ENCODE assay signal across 1 cellular context in genomic region chr5:39543335-39543734, GRCh38.
TF ChIP-seq lines count a peak whose summit lies in the region.

No MANE protein-coding gene starts in this region.

TF ChIP-seq in GM23338, 12 proteins besides CTCF, POLR2A, EP300 and RAD21 (continued from another document):
- no peak for TF ChIP-seq ETS1 (IDR thresholded peaks at IDR 0.05)
- TF ChIP-seq EZH2phosphoT487 (IDR thresholded peaks at IDR 0.05; ENCODE audit: unreplicated experiment): no peak
- TF ChIP-seq POLR2AphosphoS5 (IDR thresholded peaks at IDR 0.05; ENCODE audit: low read depth): no peak
- TF ChIP-seq, protein P1, sequence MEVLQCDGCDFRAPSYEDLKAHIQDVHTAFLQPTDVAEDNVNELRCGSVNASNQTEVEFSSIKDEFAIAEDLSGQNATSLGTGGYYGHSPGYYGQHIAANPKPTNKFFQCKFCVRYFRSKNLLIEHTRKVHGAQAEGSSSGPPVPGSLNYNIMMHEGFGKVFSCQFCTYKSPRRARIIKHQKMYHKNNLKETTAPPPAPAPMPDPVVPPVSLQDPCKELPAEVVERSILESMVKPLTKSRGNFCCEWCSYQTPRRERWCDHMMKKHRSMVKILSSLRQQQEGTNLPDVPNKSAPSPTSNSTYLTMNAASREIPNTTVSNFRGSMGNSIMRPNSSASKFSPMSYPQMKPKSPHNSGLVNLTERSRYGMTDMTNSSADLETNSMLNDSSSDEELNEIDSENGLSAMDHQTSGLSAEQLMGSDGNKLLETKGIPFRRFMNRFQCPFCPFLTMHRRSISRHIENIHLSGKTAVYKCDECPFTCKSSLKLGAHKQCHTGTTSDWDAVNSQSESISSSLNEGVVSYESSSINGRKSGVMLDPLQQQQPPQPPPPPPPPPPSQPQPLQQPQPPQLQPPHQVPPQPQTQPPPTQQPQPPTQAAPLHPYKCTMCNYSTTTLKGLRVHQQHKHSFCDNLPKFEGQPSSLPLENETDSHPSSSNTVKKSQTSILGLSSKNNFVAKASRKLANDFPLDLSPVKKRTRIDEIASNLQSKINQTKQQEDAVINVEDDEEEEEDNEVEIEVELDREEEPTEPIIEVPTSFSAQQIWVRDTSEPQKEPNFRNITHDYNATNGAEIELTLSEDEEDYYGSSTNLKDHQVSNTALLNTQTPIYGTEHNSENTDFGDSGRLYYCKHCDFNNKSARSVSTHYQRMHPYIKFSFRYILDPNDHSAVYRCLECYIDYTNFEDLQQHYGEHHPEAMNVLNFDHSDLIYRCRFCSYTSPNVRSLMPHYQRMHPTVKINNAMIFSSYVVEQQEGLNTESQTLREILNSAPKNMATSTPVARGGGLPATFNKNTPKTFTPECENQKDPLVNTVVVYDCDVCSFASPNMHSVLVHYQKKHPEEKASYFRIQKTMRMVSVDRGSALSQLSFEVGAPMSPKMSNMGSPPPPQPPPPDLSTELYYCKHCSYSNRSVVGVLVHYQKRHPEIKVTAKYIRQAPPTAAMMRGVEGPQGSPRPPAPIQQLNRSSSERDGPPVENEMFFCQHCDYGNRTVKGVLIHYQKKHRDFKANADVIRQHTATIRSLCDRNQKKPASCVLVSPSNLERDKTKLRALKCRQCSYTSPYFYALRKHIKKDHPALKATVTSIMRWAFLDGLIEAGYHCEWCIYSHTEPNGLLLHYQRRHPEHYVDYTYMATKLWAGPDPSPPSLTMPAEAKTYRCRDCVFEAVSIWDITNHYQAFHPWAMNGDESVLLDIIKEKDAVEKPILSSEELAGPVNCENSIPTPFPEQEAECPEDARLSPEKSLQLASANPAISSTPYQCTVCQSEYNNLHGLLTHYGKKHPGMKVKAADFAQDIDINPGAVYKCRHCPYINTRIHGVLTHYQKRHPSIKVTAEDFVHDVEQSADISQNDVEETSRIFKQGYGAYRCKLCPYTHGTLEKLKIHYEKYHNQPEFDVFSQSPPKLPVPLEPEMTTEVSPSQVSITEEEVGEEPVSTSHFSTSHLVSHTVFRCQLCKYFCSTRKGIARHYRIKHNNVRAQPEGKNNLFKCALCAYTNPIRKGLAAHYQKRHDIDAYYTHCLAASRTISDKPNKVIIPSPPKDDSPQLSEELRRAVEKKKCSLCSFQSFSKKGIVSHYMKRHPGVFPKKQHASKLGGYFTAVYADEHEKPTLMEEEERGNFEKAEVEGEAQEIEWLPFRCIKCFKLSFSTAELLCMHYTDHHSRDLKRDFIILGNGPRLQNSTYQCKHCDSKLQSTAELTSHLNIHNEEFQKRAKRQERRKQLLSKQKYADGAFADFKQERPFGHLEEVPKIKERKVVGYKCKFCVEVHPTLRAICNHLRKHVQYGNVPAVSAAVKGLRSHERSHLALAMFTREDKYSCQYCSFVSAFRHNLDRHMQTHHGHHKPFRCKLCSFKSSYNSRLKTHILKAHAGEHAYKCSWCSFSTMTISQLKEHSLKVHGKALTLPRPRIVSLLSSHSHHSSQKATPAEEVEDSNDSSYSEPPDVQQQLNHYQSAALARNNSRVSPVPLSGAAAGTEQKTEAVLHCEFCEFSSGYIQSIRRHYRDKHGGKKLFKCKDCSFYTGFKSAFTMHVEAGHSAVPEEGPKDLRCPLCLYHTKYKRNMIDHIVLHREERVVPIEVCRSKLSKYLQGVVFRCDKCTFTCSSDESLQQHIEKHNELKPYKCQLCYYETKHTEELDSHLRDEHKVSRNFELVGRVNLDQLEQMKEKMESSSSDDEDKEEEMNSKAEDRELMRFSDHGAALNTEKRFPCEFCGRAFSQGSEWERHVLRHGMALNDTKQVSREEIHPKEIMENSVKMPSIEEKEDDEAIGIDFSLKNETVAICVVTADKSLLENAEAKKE (CRISPR knock-in tag; IDR thresholded peaks at IDR 0.05): no peak
- no peak for TF ChIP-seq EZH2 (IDR thresholded peaks at IDR 0.05; ENCODE audit: low read depth, unreplicated experiment)
- TF ChIP-seq ZNF331 (CRISPR knock-in tag; IDR thresholded peaks at IDR 0.05; ENCODE audit: low read depth): no peak
- TF ChIP-seq CREB1 (CRISPR knock-in tag; IDR thresholded peaks at IDR 0.05; ENCODE audit: low read depth): no peak
- no peak for TF ChIP-seq STAT1 (IDR thresholded peaks at IDR 0.05; ENCODE audit: unreplicated experiment)
- no peak for TF ChIP-seq JUNB (IDR thresholded peaks at IDR 0.05; ENCODE audit: unreplicated experiment)
- TF ChIP-seq NANOG (IDR thresholded peaks at IDR 0.05; ENCODE audit: borderline replicate concordance): no peak
